In genomic region chr14:105533811-105534498, GRCh38 we compare ENCODE assay signal across 1 cellular context.
A peak's percentile ranks its signal among the peaks of the same experiment; 100 is the strongest.
TF ChIP-seq lines count a peak whose summit lies in the region.

No MANE protein-coding gene starts in this region.

TF ChIP-seq in HepG2, 621 proteins besides CTCF, POLR2A, EP300 and RAD21:
- no peak for TF ChIP-seq ATF7 (IDR thresholded peaks at IDR 0.05)
- no peak for TF ChIP-seq ATF7 (CRISPR knock-in tag; IDR thresholded peaks at IDR 0.05)
- no peak for TF ChIP-seq ZBTB43 (CRISPR knock-in tag; conservative IDR thresholded peaks at IDR 0.05)
- no peak for TF ChIP-seq ZNF788 (CRISPR knock-in tag; IDR thresholded peaks at IDR 0.05; ENCODE audit: borderline replicate concordance)
- TF ChIP-seq PRDM10 (CRISPR knock-in tag; IDR thresholded peaks at IDR 0.05; ENCODE audit: low read depth), result no peak
- no peak for TF ChIP-seq MLLT10 (CRISPR knock-in tag; IDR thresholded peaks at IDR 0.05)
- TF ChIP-seq EZH2 (conservative IDR thresholded peaks at IDR 0.05; ENCODE audit: low read depth, low read length), result 0 out of 2 replicates have a peak, but pooled peaks have one; percentile 67
